Comparison of ENCODE assay signal across 19 cellular contexts in the genomic region with DNA sequence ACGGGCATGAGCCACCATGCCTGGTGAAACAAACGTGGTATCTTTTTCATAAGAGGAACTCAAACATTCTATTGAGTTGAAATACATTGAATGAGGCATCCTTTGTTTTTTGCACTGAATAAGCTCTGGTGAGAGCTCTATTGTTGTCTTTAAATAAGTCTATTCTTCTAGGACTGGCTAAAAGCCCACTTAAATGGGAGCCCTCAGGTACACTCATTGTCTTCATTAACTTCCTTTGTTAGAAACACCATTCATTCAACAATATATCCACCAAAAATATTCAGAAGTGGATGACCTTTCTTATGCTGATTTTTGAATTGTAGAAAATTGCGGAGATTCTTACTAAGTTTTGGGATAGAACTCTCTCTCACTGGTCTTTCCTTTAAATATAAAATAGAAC.
"Had no signal": no experiment of that assay in that cellular context is flagged by ENCODE, and none has a peak within 500 bp of the region (broad histone marks: within the 10 kb centered on the region; RNA-seq: fewer than 3 reads in every experiment).

No MANE protein-coding gene starts in this region.

- DNase-seq: cerebellar nuclear complex; effector memory CD8-positive, alpha-beta T cell; gastrocnemius medialis; glutamatergic neuron; mammary epithelial cell; sigmoid colon; stimulated activated CD4-positive, alpha-beta T cell treated with anti-CD3 and anti-CD28 coated beads, Interleukin-2, amount 100 ng/mL, for 24 hours; stimulated activated CD4-positive, alpha-beta T cell treated with anti-CD3 and anti-CD28 coated beads, Interleukin-4, amount 100 ng/mL, for 4 hours; stimulated activated naive CD4-positive, alpha-beta T cell; stomach; trophoblast cell had no signal

- ATAC-seq: effector memory CD8-positive, alpha-beta T cell; gastrocnemius medialis; left lobe of liver; natural killer cell treated with Interleukin-12 subunit alpha and Interleukin-12 subunit beta and Interleukin-15 and Interleukin-18, amount 100 ng/mL, for 72 hours had no signal

- H3K27ac Mint-ChIP-seq: dendritic cell treated with granulocyte-macrophage colony-stimulating factor and Interleukin-4, amounts not matched to agents 40 ng/mL and 50 ng/mL, for 4 days; effector memory CD8-positive, alpha-beta T cell; natural killer cell treated with Interleukin-12 subunit alpha and Interleukin-12 subunit beta and Interleukin-15 and Interleukin-18, amount 100 ng/mL, for 72 hours had no signal

- H3K36me3 Mint-ChIP-seq: natural killer cell treated with Interleukin-12 subunit alpha and Interleukin-12 subunit beta and Interleukin-15 and Interleukin-18, amount 100 ng/mL, for 72 hours had no signal

- H3K9me3 ChIP-seq: esophagus muscularis mucosa, gastrocnemius medialis, right atrium auricular region, sigmoid colon, stomach had no signal

- H3K27me3 ChIP-seq: esophagus muscularis mucosa, gastrocnemius medialis, right atrium auricular region, sigmoid colon, stomach had no signal

- H3K9me3 Mint-ChIP-seq: dendritic cell treated with granulocyte-macrophage colony-stimulating factor and Interleukin-4, amounts not matched to agents 40 ng/mL and 50 ng/mL, for 4 days; effector memory CD8-positive, alpha-beta T cell had no signal

- H3K27me3 Mint-ChIP-seq: dendritic cell treated with granulocyte-macrophage colony-stimulating factor and Interleukin-4, amounts not matched to agents 40 ng/mL and 50 ng/mL, for 4 days; effector memory CD8-positive, alpha-beta T cell; natural killer cell treated with Interleukin-12 subunit alpha and Interleukin-12 subunit beta and Interleukin-15 and Interleukin-18, amount 100 ng/mL, for 72 hours had no signal

- H2AFZ ChIP-seq: parathyroid adenoma had no signal

- H3K9ac ChIP-seq: parathyroid adenoma had no signal

- H3K4me3 Mint-ChIP-seq: dendritic cell treated with granulocyte-macrophage colony-stimulating factor and Interleukin-4, amounts not matched to agents 40 ng/mL and 50 ng/mL, for 4 days; effector memory CD8-positive, alpha-beta T cell; natural killer cell treated with Interleukin-12 subunit alpha and Interleukin-12 subunit beta and Interleukin-15 and Interleukin-18, amount 100 ng/mL, for 72 hours had no signal

- H3K27ac ChIP-seq: epithelial cell of prostate, esophagus muscularis mucosa, gastrocnemius medialis, parathyroid adenoma, right atrium auricular region, sigmoid colon, skin epidermis, stomach had no signal

- H3K36me3 ChIP-seq: esophagus muscularis mucosa, gastrocnemius medialis, right atrium auricular region, sigmoid colon, stomach had no signal

- H3K4me1 ChIP-seq: esophagus muscularis mucosa, gastrocnemius medialis, parathyroid adenoma, right atrium auricular region, sigmoid colon, stomach had no signal

- H3K4me3 ChIP-seq: esophagus muscularis mucosa, gastrocnemius medialis, right atrium auricular region, sigmoid colon, skin epidermis, stomach had no signal

- H3K79me2 ChIP-seq: parathyroid adenoma had no signal
